Comparison of ENCODE assay signal across 8 cellular contexts in the genomic region with DNA sequence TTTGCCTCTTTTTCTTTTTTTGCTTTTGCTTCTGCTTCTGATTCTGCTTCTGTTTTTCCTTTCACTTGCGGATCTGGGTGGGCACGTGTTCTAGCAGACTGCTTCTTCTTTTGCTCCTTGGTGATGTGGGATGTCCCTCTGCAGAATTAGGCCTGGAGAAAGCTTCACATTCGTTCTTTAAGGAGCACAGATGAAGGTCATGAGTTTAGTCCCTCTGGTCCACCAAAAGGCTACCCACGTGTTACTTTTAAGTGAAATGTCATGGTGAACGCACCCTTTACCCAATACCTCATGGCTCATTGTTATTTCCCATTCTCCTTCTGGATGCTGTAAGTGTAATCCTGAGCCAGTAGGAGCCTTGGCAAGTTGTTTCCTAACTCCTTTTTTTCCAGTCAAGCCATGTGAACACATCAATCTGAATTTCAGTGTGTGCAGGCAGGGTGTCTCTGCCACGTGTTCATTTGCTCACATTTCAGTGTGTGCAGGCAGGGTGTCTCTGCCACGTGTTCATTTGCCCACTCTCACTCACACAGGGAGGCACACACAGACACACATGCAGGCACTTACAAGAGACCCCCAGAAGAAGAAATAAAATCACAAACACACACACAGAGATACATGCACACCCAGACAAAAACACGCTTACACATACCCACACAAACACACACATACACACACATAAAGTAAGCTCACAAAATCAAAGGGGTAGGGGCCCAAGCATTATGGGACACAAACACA. TPM values are rescaled to one million over a fixed set of nuclear protein-coding genes. Genes with fewer than 3 reads are reported as not detected.
A peak's percentile ranks its signal among the peaks of the same experiment; 100 is the strongest.
DNase-seq lines count a peak whose midpoint lies in the region; FAIRE-seq and TF ChIP-seq lines count a peak whose summit lies in the region.
"Had no signal": no experiment of that assay in that cellular context is flagged by ENCODE, and none has a peak within 500 bp of the region (broad histone marks: within the 10 kb centered on the region; RNA-seq: fewer than 3 reads in every experiment).

No MANE protein-coding gene starts in this region.

- no peak overlapping the region for H3K4me2 ChIP-seq in DOHH2 (ENCODE audit: low read length)

- 68 to 79% (median 71%) methylated on average over 8 of the region's 8 CpGs for WGBS in small intestine, 3 donors
- WGBS in prostate gland: 74% methylated on average over 8 of the region's 8 CpGs

- H3K9me2 ChIP-seq in DOHH2 (replicated peaks; ENCODE audit: control insufficient read depth, low read length): no peaks in the 10 kb centered on the region

- FAIRE-seq in small intestine (lab: Jason Lieb, UNC): no peak

- no peak for TF ChIP-seq POLR2A in prostate gland (IDR thresholded peaks at IDR 0.05)

- H3K27me3 ChIP-seq in DOHH2 (ENCODE audit: control insufficient read depth, low read length) (no peaks in the 10 kb centered on the region), small intestine (ENCODE audit: control insufficient read depth in 2 of 2, insufficient read depth in 2 of 2, low read length in 2 of 2) (no peaks in the 10 kb centered on the region), prostate gland (replicated peaks; ENCODE audit: insufficient read depth) (no peaks in the 10 kb centered on the region)

- no peak overlapping the region for H3K4me3 ChIP-seq in DOHH2 (ENCODE audit: low read length)
- no peak overlapping the region for H3K4me3 ChIP-seq in coronary artery
- no peak overlapping the region for H3K4me3 ChIP-seq in small intestine (ENCODE audit: low read depth in 1 of 2, low read length in 2 of 2)
- no peak overlapping the region for H3K4me3 ChIP-seq in prostate gland

- no peaks in the 10 kb centered on the region for H4K20me1 ChIP-seq in DOHH2 (ENCODE audit: control insufficient read depth, insufficient read depth, low read depth, low read length)

- intact Hi-C loops in prostate gland (cut with DNase I): no loop called here

- DNase-seq in coronary artery (ENCODE audit: low spot score): peak; percentile 31
- DNase-seq in small intestine: no peak
- DNase-seq in HT-29 (ENCODE audit: low spot score): no peak
- no peak for DNase-seq in GM10266 (ENCODE audit: extremely low spot score)
- no peak for DNase-seq in prostate gland (ENCODE audit: low spot score)
- DNase-seq: NCI-H187 had no signal

- H3K9me3 ChIP-seq in DOHH2 (ENCODE audit: control insufficient read depth, insufficient read depth, low read length) (no peaks in the 10 kb centered on the region), KOPT-K1 (ENCODE audit: insufficient read depth, low read length, poor library complexity, severe bottlenecking) (no peaks in the 10 kb centered on the region), small intestine (ENCODE audit: control insufficient read depth, low read depth) (no peaks in the 10 kb centered on the region), prostate gland (no peaks in the 10 kb centered on the region)

- H3K27ac ChIP-seq in DOHH2 (ENCODE audit: low read depth, low read length): peak overlapping the region; percentile 28; the same call in 1 of the 2 replicates
- H3K27ac ChIP-seq in KOPT-K1 (ENCODE audit: low read depth, low read length, poor library complexity, severe bottlenecking): peak overlapping the region; percentile 69
- peak overlapping the region in 1 of 2 donors; percentile 64 for H3K27ac ChIP-seq in coronary artery
- peak overlapping the region; percentile 6 to 48 for H3K27ac ChIP-seq in small intestine (ENCODE audit: low read depth in 1 of 2, low read length in 1 of 2)
- no peak overlapping the region for H3K27ac ChIP-seq in prostate gland

- H3F3A ChIP-seq in DOHH2 (ENCODE audit: control insufficient read depth, insufficient read depth): no peaks in the 10 kb centered on the region

- H3K36me3 ChIP-seq in DOHH2 (ENCODE audit: control insufficient read depth, low read length) (no peaks in the 10 kb centered on the region), KOPT-K1 (ENCODE audit: insufficient read depth, low read length) (peaks cover 12% of the 10 kb centered on the region; the same call in 1 of the 2 replicates), small intestine (ENCODE audit: control insufficient read depth in 2 of 2, insufficient read depth in 2 of 2, low read length in 2 of 2) (no peaks in the 10 kb centered on the region), prostate gland (no peaks in the 10 kb centered on the region)

- no peak for TF ChIP-seq CTCF in DOHH2 (IDR thresholded peaks at IDR 0.05; ENCODE audit: low read depth, low read length, poor library complexity, severe bottlenecking)
- no peak for TF ChIP-seq CTCF in coronary artery (IDR thresholded peaks at IDR 0.05)
- TF ChIP-seq CTCF in GM10266 (IDR thresholded peaks at IDR 0.05; ENCODE audit: control insufficient read depth, insufficient read depth, low read depth, missing control alignments): no peak
- no peak for TF ChIP-seq CTCF in prostate gland (IDR thresholded peaks at IDR 0.05)

- no peaks in the 10 kb centered on the region for H3K79me2 ChIP-seq in DOHH2 (ENCODE audit: control insufficient read depth, low read length)

- peaks cover 35% of the 10 kb centered on the region for H3K4me1 ChIP-seq in DOHH2 (ENCODE audit: control insufficient read depth, low read length)
- H3K4me1 ChIP-seq in small intestine (ENCODE audit: control insufficient read depth in 2 of 2, insufficient read depth in 1 of 2, low read depth in 1 of 2, low read length in 1 of 2): no peaks in the 10 kb centered on the region
- no peaks in the 10 kb centered on the region for H3K4me1 ChIP-seq in prostate gland (replicated peaks)

RNA-seq across cellular contexts. Expression of gene NBDY, which starts 36.9 kb away (rescaled TPM):
- polyA plus RNA-seq in small intestine: 10 to 100 TPM; 11.9 to 24.5 (median 17.3) TPM
- total RNA-seq in HT-29 (2014; rRNA removed; shearing (Covaris generic)): 5.0 and 5.6 TPM in 2 replicates
- total RNA-seq in prostate gland: 10 to 100 TPM; 26.2 to 28.8 TPM

Comparison
In these comparisons a context has a peak if more than half of its experiments do, and no peak if none do; other contexts are left out.
1. H3K27ac ChIP-seq: peak in DOHH2 (single experiment), KOPT-K1 (single experiment) and small intestine (2 of 2); none in prostate gland (0 of 2).